Comparison of ENCODE assay signal across 10 cellular contexts in the genomic region with DNA sequence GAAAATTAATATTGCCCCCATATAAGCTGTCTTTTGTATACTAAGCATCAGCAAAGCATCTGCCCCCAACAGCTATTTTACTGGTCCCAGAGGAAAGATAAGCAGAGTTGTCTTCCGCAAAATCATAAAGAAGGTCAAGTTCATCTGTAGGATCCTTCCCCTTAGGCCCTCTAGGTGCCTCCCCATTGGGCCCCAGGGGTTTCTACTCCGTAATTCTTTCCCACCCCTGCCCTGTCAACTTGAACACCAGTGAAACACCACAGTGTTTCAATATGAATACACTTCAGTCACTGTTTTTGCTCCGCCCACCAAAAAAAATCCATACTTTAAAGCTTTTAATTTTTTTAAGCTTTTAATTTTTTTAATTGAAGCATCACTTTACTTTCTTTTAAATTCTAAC.
DNase-seq lines count a peak whose midpoint lies in the region; ATAC-seq and TF ChIP-seq lines count a peak whose summit lies in the region.
"Had no signal": no experiment of that assay in that cellular context is flagged by ENCODE, and none has a peak within 500 bp of the region (broad histone marks: within the 10 kb centered on the region; RNA-seq: fewer than 3 reads in every experiment).

No MANE protein-coding gene starts in this region.

- H3K9me3 ChIP-seq in OCI-LY7 (ENCODE audit: low read length) (no peaks in the 10 kb centered on the region), PC-9 (ENCODE audit: insufficient read depth, low read depth) (no peaks in the 10 kb centered on the region)

- intact Hi-C loops in OCI-LY7 (cut with micrococcal nuclease; ENCODE audit: unreplicated experiment), result loop anchor here (10.0 kb wide), 1 partner anchor 163 kb away; the partner anchor contains the start of gene ATXN1
- intact Hi-C loops in posterior cingulate gyrus (cut with DNase I), result no loop called here
- intact Hi-C loops in PC-9 (cut with micrococcal nuclease; ENCODE audit: unreplicated experiment), result no loop called here

- H3K79me2 ChIP-seq in OCI-LY7 (ENCODE audit: insufficient read depth, low read depth, low read length) (no peaks in the 10 kb centered on the region), PC-9 (ENCODE audit: low read depth) (no peaks in the 10 kb centered on the region)

- no TSS peak for BruUV-seq in OCI-LY7 (replicated peaks; lab: Mats Ljungman, UMichigan)
- BruUV-seq in PC-9 (replicated peaks; lab: Mats Ljungman, UMichigan), result no TSS peak

- DNase-seq in germinal center (ENCODE audit: low spot score) (peak; percentile 17), OCI-LY7 (ENCODE audit: low spot score) (no peak), posterior cingulate gyrus (no peak), NCI-H82 (lab: John Stamatoyannopoulos, UW) (no peak), PC-9 (no peak)
- DNase-seq: EL, NCI-H510A had no signal

- no peak overlapping the region for H3K27ac ChIP-seq in OCI-LY7 (ENCODE audit: low read depth, low read length, poor library complexity, severe bottlenecking)
- H3K27ac ChIP-seq in PC-9, result no peak overlapping the region

- no peak for TF ChIP-seq CTCF in OCI-LY7 (conservative IDR thresholded peaks at IDR 0.05; ENCODE audit: low read length)
- TF ChIP-seq CTCF in PC-9 (conservative IDR thresholded peaks at IDR 0.05), result no peak

- H3K4me2 ChIP-seq in OCI-LY7 (ENCODE audit: low read length), result no peak overlapping the region
- H3K4me2 ChIP-seq in PC-9, result no peak overlapping the region

- no peaks in the 10 kb centered on the region for H4K20me1 ChIP-seq in OCI-LY7 (ENCODE audit: insufficient read depth, low read length)
- no peaks in the 10 kb centered on the region for H4K20me1 ChIP-seq in PC-9 (ENCODE audit: insufficient read depth)

- no peaks in the 10 kb centered on the region for H3K36me3 ChIP-seq in OCI-LY7 (ENCODE audit: insufficient read depth, low read length)
- H3K36me3 ChIP-seq in PC-9 (ENCODE audit: low read depth), result no peaks in the 10 kb centered on the region

- no peaks in the 10 kb centered on the region for H3K9me2 ChIP-seq in OCI-LY7 (ENCODE audit: insufficient read depth, low read length)
- H3K9me2 ChIP-seq in PC-9 (ENCODE audit: insufficient read depth), result no peaks in the 10 kb centered on the region

- H2AFZ ChIP-seq in OCI-LY7 (ENCODE audit: low read length), result no peak overlapping the region
- no peak overlapping the region for H2AFZ ChIP-seq in PC-9

- no peaks in the 10 kb centered on the region for H3K4me1 ChIP-seq in OCI-LY7 (ENCODE audit: insufficient read depth, low read length, poor library complexity, severe bottlenecking)
- H3K4me1 ChIP-seq in PC-9 (replicated peaks; ENCODE audit: insufficient read depth), result no peaks in the 10 kb centered on the region

- H3K4me3 ChIP-seq in OCI-LY7 (ENCODE audit: low read depth, low read length, poor library complexity, severe bottlenecking) (no peak overlapping the region), PC-9 (no peak overlapping the region)

- H3K27me3 ChIP-seq in PC-9 (ENCODE audit: insufficient read depth, low read depth), result no peaks in the 10 kb centered on the region

- H3F3A ChIP-seq in PC-9 (ENCODE audit: insufficient read depth, low read depth), result no peaks in the 10 kb centered on the region

- POLR2A ChIA-PET in OCI-LY7 (lab: Charles Lee), result interaction anchor here (0.6 kb wide), 1 partner anchor 91 kb away, joined by 5 read pairs; no protein-coding TSS in a partner anchor
- POLR2A ChIA-PET in PC-9 (lab: Charles Lee; ENCODE audit: unreplicated experiment), result interaction anchor here (0.6 kb wide), 1 partner anchor 168 kb away, joined by 4 read pairs; no protein-coding TSS in a partner anchor

- ATAC-seq in GM18519 (IDR thresholded peaks at IDR 0.05; ENCODE audit: low FRiP score, unreplicated experiment) (peak; percentile 63), GM19467 (IDR thresholded peaks at IDR 0.05; ENCODE audit: unreplicated experiment) (peak; percentile 77), HG03103 (IDR thresholded peaks at IDR 0.05; ENCODE audit: low read depth, unreplicated experiment) (peak; percentile 88)

- CTCF ChIA-PET in OCI-LY7 (lab: Charles Lee; ENCODE audit: unreplicated experiment) (no interaction called here), PC-9 (lab: Charles Lee) (interaction anchor here (0.7 kb wide), 1 partner anchor 333 kb away, joined by 6 read pairs; no protein-coding TSS in a partner anchor)
